Comparison of ENCODE assay signal across 27 cellular contexts in the genomic region with DNA sequence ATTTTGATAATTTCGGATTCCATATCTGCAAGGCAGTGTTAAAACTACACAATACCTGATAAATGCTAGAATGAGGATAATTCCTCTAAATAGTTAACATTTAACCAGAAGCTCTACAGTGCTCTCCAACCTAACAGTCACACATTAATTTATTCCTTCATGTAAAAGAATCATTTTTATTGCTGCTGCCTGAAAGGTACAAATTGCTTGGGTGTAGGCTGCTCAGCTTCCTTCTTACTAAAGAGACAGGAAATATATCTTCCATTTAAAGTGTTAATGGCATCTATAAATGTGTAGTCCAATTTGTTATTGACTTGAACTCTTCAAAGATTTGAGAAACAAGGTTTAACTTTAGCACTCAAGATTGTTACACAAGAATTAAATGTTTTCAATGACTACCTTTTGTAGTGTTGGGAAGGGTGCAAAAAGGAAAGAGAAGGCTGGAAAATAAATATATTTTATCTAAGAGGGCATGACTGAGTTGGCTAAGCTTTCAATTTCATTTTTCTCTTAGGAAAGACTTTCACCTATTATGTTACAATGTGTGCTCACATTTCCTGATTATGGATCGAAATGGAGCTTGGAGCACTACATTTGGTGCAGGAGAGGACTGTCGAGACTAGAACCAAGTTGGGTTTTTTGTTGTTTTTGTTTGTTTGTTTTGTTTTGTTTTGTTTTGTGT.
DNase-seq lines count a peak whose midpoint lies in the region; ATAC-seq and TF ChIP-seq lines count a peak whose summit lies in the region.
"Had no signal": no experiment of that assay in that cellular context is flagged by ENCODE, and none has a peak within 500 bp of the region (broad histone marks: within the 10 kb centered on the region; RNA-seq: fewer than 3 reads in every experiment).

No MANE protein-coding gene starts in this region.

- no peaks in the 10 kb centered on the region for H3K27me3 Mint-ChIP-seq in activated CD4-positive, alpha-beta T cell treated with anti-CD3 and anti-CD28 coated beads, Interleukin-2, amount 10 ng/mL, durations not matched to agents 7 days and 5 days
- no peaks in the 10 kb centered on the region for H3K27me3 Mint-ChIP-seq in activated CD4-positive, alpha-beta T cell treated with anti-CD3 and anti-CD28 coated beads, Interleukin-2, amount 10 ng/mL, durations not matched to agents 24 days and 14 days
- H3K27me3 Mint-ChIP-seq: activated CD4-positive, alpha-beta memory T cell treated with anti-CD3 and anti-CD28 coated beads for 36 hours; activated naive CD8-positive, alpha-beta T cell treated with anti-CD3 and anti-CD28 coated beads for 36 hours; activated T-helper 17 cell treated with anti-CD3 and anti-CD28 coated beads, Interleukin-2, amount 50 U/mL, for 72 hours; CD4-positive, alpha-beta memory T cell; naive thymus-derived CD8-positive, alpha-beta T cell had no signal

- H3K36me3 Mint-ChIP-seq in activated CD4-positive, alpha-beta T cell treated with anti-CD3 and anti-CD28 coated beads, Interleukin-2, amount 10 ng/mL, durations not matched to agents 7 days and 5 days (ENCODE audit: low read depth), result peaks cover 10% of the 10 kb centered on the region
- peaks cover 10% of the 10 kb centered on the region for H3K36me3 Mint-ChIP-seq in activated CD4-positive, alpha-beta T cell treated with anti-CD3 and anti-CD28 coated beads, Interleukin-2, amount 10 ng/mL, durations not matched to agents 24 days and 14 days (ENCODE audit: low read depth)
- H3K36me3 Mint-ChIP-seq in stimulated activated effector memory CD8-positive, alpha-beta T cell treated with anti-CD3 and anti-CD28 coated beads, Interleukin-12 subunit alpha, Interleukin-12 subunit beta, amount 100 ng/mL, for 72 hours, result no peaks in the 10 kb centered on the region

- TF ChIP-seq POLR2A in lower leg skin (IDR thresholded peaks at IDR 0.05), result no peak

- H3K27ac Mint-ChIP-seq in activated CD4-positive, alpha-beta T cell treated with anti-CD3 and anti-CD28 coated beads, Interleukin-2, amount 10 ng/mL, durations not matched to agents 7 days and 5 days, result peak overlapping the region; percentile 25
- H3K27ac Mint-ChIP-seq in activated CD4-positive, alpha-beta T cell treated with anti-CD3 and anti-CD28 coated beads, Interleukin-2, amount 10 ng/mL, durations not matched to agents 24 days and 14 days, result no peak overlapping the region
- peak overlapping the region; percentile 26 for H3K27ac Mint-ChIP-seq in stimulated activated effector memory CD8-positive, alpha-beta T cell treated with anti-CD3 and anti-CD28 coated beads, Interleukin-12 subunit alpha, Interleukin-12 subunit beta, amount 100 ng/mL, for 72 hours
- H3K27ac Mint-ChIP-seq: activated CD4-positive, alpha-beta memory T cell treated with anti-CD3 and anti-CD28 coated beads for 36 hours; activated naive CD8-positive, alpha-beta T cell treated with anti-CD3 and anti-CD28 coated beads for 36 hours; activated T-helper 17 cell treated with anti-CD3 and anti-CD28 coated beads, Interleukin-2, amount 50 U/mL, for 72 hours had no signal

- ATAC-seq in left lobe of liver, result peak; percentile 56
- ATAC-seq in stimulated activated effector memory CD8-positive, alpha-beta T cell treated with anti-CD3 and anti-CD28 coated beads, Interleukin-12 subunit alpha, Interleukin-12 subunit beta, amount 100 ng/mL, for 72 hours, result no peak
- ATAC-seq in HG02798 (IDR thresholded peaks at IDR 0.05; ENCODE audit: poor library complexity, unreplicated experiment), result no peak
- ATAC-seq: activated T-helper 17 cell treated with anti-CD3 and anti-CD28 coated beads, Interleukin-2, amount 50 U/mL, for 72 hours; foreskin keratinocyte; heart left ventricle; naive thymus-derived CD8-positive, alpha-beta T cell; right cardiac atrium; stimulated activated naive CD8-positive, alpha-beta T cell treated with anti-CD3 and anti-CD28 coated beads, Interleukin-15, Interleukin-2, amounts not matched to agents 100 U/mL and 50 U/mL, for 24 hours had no signal

- POLR2A ChIA-PET in activated CD4-positive, alpha-beta T cell treated with anti-CD3 and anti-CD28 coated beads, Interleukin-2, amount 10 ng/mL, durations not matched to agents 7 days and 5 days (lab: Charles Lee), result no interaction called here

- 88 to 92% methylated on average over 3 of the region's 3 CpGs for WGBS in lower leg skin, 2 donors

- DNase-seq in activated CD4-positive, alpha-beta T cell treated with anti-CD3 and anti-CD28 coated beads, Interleukin-2, amount 10 ng/mL, durations not matched to agents 7 days and 5 days, result no peak
- DNase-seq in activated CD4-positive, alpha-beta T cell treated with anti-CD3 and anti-CD28 coated beads, Interleukin-2, amount 10 ng/mL, durations not matched to agents 24 days and 14 days, result no peak
- DNase-seq in NCI-H69 (lab: John Stamatoyannopoulos, UW) (peak; percentile 56), left lobe of liver (ENCODE audit: low spot score) (no peak), GOT3 (lab: John Stamatoyannopoulos, UW) (no peak), lower leg skin (ENCODE audit: low spot score in 2 of 2) (no peak)
- no peak for DNase-seq in stimulated activated effector memory CD8-positive, alpha-beta T cell treated with anti-CD3 and anti-CD28 coated beads, Interleukin-12 subunit alpha, Interleukin-12 subunit beta, amount 100 ng/mL, for 72 hours (ENCODE audit: low spot score in 2 of 2)
- DNase-seq: activated CD4-positive, alpha-beta memory T cell treated with anti-CD3 and anti-CD28 coated beads for 36 hours; activated CD8-positive, alpha-beta memory T cell treated with anti-CD3 and anti-CD28 coated beads, Interleukin-2, amount 50 U/mL, for 4 hours; activated naive CD8-positive, alpha-beta T cell treated with anti-CD3 and anti-CD28 coated beads for 36 hours; CD4-positive, alpha-beta memory T cell; DMS 273 treated with DMSO at 0.1 percent for 48 hours; foreskin keratinocyte; GM23248; heart left ventricle; Kasumi-1; naive thymus-derived CD8-positive, alpha-beta T cell; NCI-H187 treated with DMSO at 0.1 percent for 48 hours; right cardiac atrium; stimulated activated naive CD8-positive, alpha-beta T cell treated with anti-CD3 and anti-CD28 coated beads, Interleukin-15, Interleukin-2, amounts not matched to agents 100 U/mL and 50 U/mL, for 24 hours; T-helper 1 cell had no signal

- H3K9me3 Mint-ChIP-seq in activated CD4-positive, alpha-beta T cell treated with anti-CD3 and anti-CD28 coated beads, Interleukin-2, amount 10 ng/mL, durations not matched to agents 7 days and 5 days, result peaks cover 4% of the 10 kb centered on the region
- peaks cover 10% of the 10 kb centered on the region for H3K9me3 Mint-ChIP-seq in activated CD4-positive, alpha-beta T cell treated with anti-CD3 and anti-CD28 coated beads, Interleukin-2, amount 10 ng/mL, durations not matched to agents 24 days and 14 days
- no peaks in the 10 kb centered on the region for H3K9me3 Mint-ChIP-seq in stimulated activated effector memory CD8-positive, alpha-beta T cell treated with anti-CD3 and anti-CD28 coated beads, Interleukin-12 subunit alpha, Interleukin-12 subunit beta, amount 100 ng/mL, for 72 hours
- H3K9me3 Mint-ChIP-seq: activated naive CD8-positive, alpha-beta T cell treated with anti-CD3 and anti-CD28 coated beads for 36 hours; activated T-helper 17 cell treated with anti-CD3 and anti-CD28 coated beads, Interleukin-2, amount 50 U/mL, for 72 hours; naive thymus-derived CD8-positive, alpha-beta T cell had no signal

- intact Hi-C loops in activated CD4-positive, alpha-beta T cell treated with anti-CD3 and anti-CD28 coated beads, Interleukin-2, amount 10 ng/mL, durations not matched to agents 24 days and 14 days (cut with micrococcal nuclease), result no loop called here
- intact Hi-C loops in lower leg skin (cut with DNase I; ENCODE audit: low total_unique reads), result no loop called here

- TF ChIP-seq CTCF in lower leg skin (IDR thresholded peaks at IDR 0.05), result no peak

- H3K4me1 Mint-ChIP-seq in activated CD4-positive, alpha-beta T cell treated with anti-CD3 and anti-CD28 coated beads, Interleukin-2, amount 10 ng/mL, durations not matched to agents 7 days and 5 days, result peaks cover 8% of the 10 kb centered on the region
- peaks cover 7% of the 10 kb centered on the region for H3K4me1 Mint-ChIP-seq in activated CD4-positive, alpha-beta T cell treated with anti-CD3 and anti-CD28 coated beads, Interleukin-2, amount 10 ng/mL, durations not matched to agents 24 days and 14 days
- no peaks in the 10 kb centered on the region for H3K4me1 Mint-ChIP-seq in stimulated activated effector memory CD8-positive, alpha-beta T cell treated with anti-CD3 and anti-CD28 coated beads, Interleukin-12 subunit alpha, Interleukin-12 subunit beta, amount 100 ng/mL, for 72 hours
- H3K4me1 Mint-ChIP-seq: activated T-helper 17 cell treated with anti-CD3 and anti-CD28 coated beads, Interleukin-2, amount 50 U/mL, for 72 hours had no signal

- no peak overlapping the region for H3K4me3 ChIP-seq in lower leg skin (ENCODE audit: low read depth, poor library complexity, severe bottlenecking)
- H3K4me3 ChIP-seq: ascending aorta, esophagus muscularis mucosa, GM23248, heart left ventricle, thoracic aorta, vagina had no signal

- no peak overlapping the region for H3K4me3 Mint-ChIP-seq in activated CD4-positive, alpha-beta T cell treated with anti-CD3 and anti-CD28 coated beads, Interleukin-2, amount 10 ng/mL, durations not matched to agents 7 days and 5 days
- no peak overlapping the region for H3K4me3 Mint-ChIP-seq in activated CD4-positive, alpha-beta T cell treated with anti-CD3 and anti-CD28 coated beads, Interleukin-2, amount 10 ng/mL, durations not matched to agents 24 days and 14 days
- no peak overlapping the region for H3K4me3 Mint-ChIP-seq in stimulated activated effector memory CD8-positive, alpha-beta T cell treated with anti-CD3 and anti-CD28 coated beads, Interleukin-12 subunit alpha, Interleukin-12 subunit beta, amount 100 ng/mL, for 72 hours
- H3K4me3 Mint-ChIP-seq: activated CD4-positive, alpha-beta memory T cell treated with anti-CD3 and anti-CD28 coated beads for 36 hours; activated naive CD8-positive, alpha-beta T cell treated with anti-CD3 and anti-CD28 coated beads for 36 hours; activated T-helper 17 cell treated with anti-CD3 and anti-CD28 coated beads, Interleukin-2, amount 50 U/mL, for 72 hours; CD4-positive, alpha-beta memory T cell had no signal

- CTCF ChIA-PET in activated CD4-positive, alpha-beta T cell treated with anti-CD3 and anti-CD28 coated beads, Interleukin-2, amount 10 ng/mL, durations not matched to agents 7 days and 5 days (lab: Charles Lee), result interaction anchor here (1.4 to 1.6 kb wide), 2 partner anchors 8 to 10 kb away, joined by 4 to 5 read pairs; no protein-coding TSS in a partner anchor
